Comparison of ENCODE assay signal across 25 cellular contexts in the genomic region with DNA sequence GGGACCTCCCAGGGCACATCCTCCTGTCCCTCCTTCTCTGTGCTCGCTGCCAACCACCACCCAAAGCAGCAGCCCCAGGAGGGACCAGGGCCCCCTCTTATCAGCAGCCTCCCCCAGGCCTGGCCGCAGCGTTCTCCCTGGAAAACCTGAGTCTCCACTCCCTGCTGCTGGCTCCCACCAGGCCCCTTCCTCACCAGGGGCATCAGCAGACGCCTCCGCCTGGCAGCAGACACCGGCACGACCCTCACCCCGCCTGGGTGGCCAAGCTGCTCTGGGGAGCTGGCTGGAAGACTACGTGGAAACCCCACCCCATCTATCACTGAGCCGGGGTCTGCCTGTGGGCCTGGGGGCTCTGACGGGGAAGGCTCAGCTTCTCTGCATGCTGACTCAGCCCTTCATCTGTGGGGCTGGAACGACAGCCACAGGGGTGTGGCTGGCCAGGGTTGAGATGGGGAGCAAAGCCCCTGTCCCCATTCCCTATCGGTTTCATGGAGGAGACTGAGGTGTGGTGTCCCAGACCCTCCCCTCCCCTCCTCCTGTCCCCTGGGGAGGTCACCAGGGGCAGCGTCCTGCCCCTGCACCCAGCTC. TPM values are rescaled to one million over a fixed set of nuclear protein-coding genes. Genes with fewer than 3 reads are reported as not detected.
"Had no signal": no experiment of that assay in that cellular context is flagged by ENCODE, and none has a peak within 500 bp of the region (broad histone marks: within the 10 kb centered on the region; RNA-seq: fewer than 3 reads in every experiment).

No MANE protein-coding gene starts in this region.

- DNase-seq: cortex of kidney; dorsolateral prefrontal cortex; effector CD8-positive, alpha-beta T cell; heart left ventricle; hippocampal formation; left colon; left ventricle myocardium superior; mesenchymal stem cell; midbrain; psoas muscle; sigmoid colon; stimulated activated naive CD4-positive, alpha-beta T cell treated with Interleukin-2 at 50 U/mL for 16 hours; trophoblast cell; uterus had no signal

- H3K27ac ChIP-seq: dorsolateral prefrontal cortex, heart left ventricle, neutrophil, psoas muscle, sigmoid colon, skin epidermis, uterus had no signal

- H3K9me3 ChIP-seq: heart left ventricle, neutrophil, psoas muscle, sigmoid colon, uterus had no signal

- FAIRE-seq: endometrium, frontal cortex had no signal

- H3K27ac Mint-ChIP-seq: nephron had no signal

- H3K4me3 ChIP-seq: dorsolateral prefrontal cortex, heart left ventricle, lung, psoas muscle, sigmoid colon, skin epidermis, uterus had no signal

- H3K4me3 Mint-ChIP-seq: nephron had no signal

- H3K36me3 ChIP-seq: heart left ventricle, neutrophil, sigmoid colon, uterus had no signal

- H3K27me3 ChIP-seq: neutrophil, uterus had no signal

- H3K4me1 ChIP-seq: psoas muscle, sigmoid colon, uterus had no signal

- H3K9me3 Mint-ChIP-seq: nephron had no signal

- ATAC-seq: esophagus mucosa, heart left ventricle, left colon, left ventricle myocardium superior had no signal

RNA-seq across cellular contexts. Expression of gene RBBP8NL, which starts 19.2 kb away (rescaled TPM):
- total RNA-seq: fibroblast of lung, frontal cortex, glomerular endothelial cell, heart left ventricle, kidney epithelial cell, left ventricle myocardium superior, osteoblast, psoas muscle, sigmoid colon had no signal
- polyA plus RNA-seq: fibroblast of lung, heart left ventricle had no signal

RNA-seq across cellular contexts. Expression of gene GATA5, which starts 29.3 kb away (rescaled TPM):
- total RNA-seq: esophagus mucosa, frontal cortex, glomerular endothelial cell, kidney epithelial cell, left colon, osteoblast had no signal
